In genomic region chr11:12206529-12206928, GRCh38 we compare ENCODE assay signal across 13 cellular contexts.
DNase-seq lines count a peak whose midpoint lies in the region; ATAC-seq and TF ChIP-seq lines count a peak whose summit lies in the region.
"Had no signal": no experiment of that assay in that cellular context is flagged by ENCODE, and none has a peak within 500 bp of the region (broad histone marks: within the 10 kb centered on the region; RNA-seq: fewer than 3 reads in every experiment).

No MANE protein-coding gene starts in this region.

- no peak for ATAC-seq in activated naive CD4-positive, alpha-beta T cell treated with anti-CD3 and anti-CD28 coated beads, Interleukin-2, amount 50 U/mL, for 72 hours
- no peak for ATAC-seq in RWPE2 (ENCODE audit: low read depth)

- peaks cover 0 to 14% of the 10 kb centered on the region in 2 donors for H3K9me3 Mint-ChIP-seq in activated naive CD4-positive, alpha-beta T cell treated with anti-CD3 and anti-CD28 coated beads, Interleukin-2, amount 50 U/mL, for 72 hours

- no peaks in the 10 kb centered on the region for H3K9me3 ChIP-seq in RWPE2 (ENCODE audit: severe bottlenecking)
- H3K9me3 ChIP-seq in esophagus muscularis mucosa, result no peaks in the 10 kb centered on the region
- H3K9me3 ChIP-seq in stomach smooth muscle (ENCODE audit: control insufficient read depth in 2 of 2, low read length in 2 of 2), result no peaks in the 10 kb centered on the region

- H3K4me1 ChIP-seq in RWPE2 (ENCODE audit: insufficient read depth, poor library complexity, severe bottlenecking) (no peaks in the 10 kb centered on the region), esophagus muscularis mucosa (peaks cover 7 to 28% (median 25%) of the 10 kb centered on the region in 4 donors), stomach smooth muscle (ENCODE audit: control insufficient read depth, insufficient read depth, low read length) (peaks cover 31% of the 10 kb centered on the region)

- WGBS in esophagus muscularis mucosa, result 76% methylated on average over 3 of the region's 3 CpGs
- WGBS in lower leg skin, 2 donors, result 75 to 87% methylated on average over 3 of the region's 3 CpGs

- TF ChIP-seq CTCF in RWPE2 (IDR thresholded peaks at IDR 0.05; ENCODE audit: poor library complexity, severe bottlenecking) (no peak), esophagus muscularis mucosa (IDR thresholded peaks at IDR 0.05) (no peak), lower leg skin (IDR thresholded peaks at IDR 0.05) (no peak)

- H3K27me3 ChIP-seq in RWPE2 (ENCODE audit: insufficient read depth, poor library complexity, severe bottlenecking), result no peaks in the 10 kb centered on the region
- no peaks in the 10 kb centered on the region for H3K27me3 ChIP-seq in esophagus muscularis mucosa
- no peaks in the 10 kb centered on the region for H3K27me3 ChIP-seq in stomach smooth muscle (ENCODE audit: control insufficient read depth in 1 of 2, insufficient read depth in 2 of 2, low read length in 2 of 2)

- H3K9ac ChIP-seq in stomach smooth muscle (ENCODE audit: low read length in 2 of 2), result no peak overlapping the region

- H3K36me3 Mint-ChIP-seq in activated naive CD4-positive, alpha-beta T cell treated with anti-CD3 and anti-CD28 coated beads, Interleukin-2, amount 50 U/mL, for 72 hours, result peaks cover 66 to 84% of the 10 kb centered on the region in 2 donors

- peaks cover 100% of the 10 kb centered on the region for H3K36me3 ChIP-seq in RWPE2 (ENCODE audit: low read depth)
- H3K36me3 ChIP-seq in esophagus muscularis mucosa, result peaks cover 0 to 61% (median 43%) of the 10 kb centered on the region in 4 donors
- H3K36me3 ChIP-seq in stomach smooth muscle (ENCODE audit: control insufficient read depth in 2 of 2, insufficient read depth in 2 of 2, low read length in 2 of 2), result peaks cover 38 to 50% of the 10 kb centered on the region in 2 donors

- no peak for TF ChIP-seq POLR2A in esophagus muscularis mucosa (IDR thresholded peaks at IDR 0.05; ENCODE audit: low read depth)
- TF ChIP-seq POLR2A in lower leg skin (IDR thresholded peaks at IDR 0.05), result no peak

- no peak for TF ChIP-seq EP300 in esophagus muscularis mucosa (IDR thresholded peaks at IDR 0.05)

- intact Hi-C loops in esophagus muscularis mucosa (cut with DNase I), result no loop called here
- intact Hi-C loops in lower leg skin (cut with DNase I; ENCODE audit: low total_unique reads), result no loop called here

- no peak overlapping the region for H3K4me3 ChIP-seq in RWPE2 (ENCODE audit: severe bottlenecking)
- H3K4me3 ChIP-seq in esophagus muscularis mucosa, result no peak overlapping the region
- H3K4me3 ChIP-seq in stomach smooth muscle (ENCODE audit: low read length in 2 of 2), result no peak overlapping the region
- no peak overlapping the region for H3K4me3 ChIP-seq in lower leg skin (ENCODE audit: low read depth, poor library complexity, severe bottlenecking)

- H3K27ac Mint-ChIP-seq in activated naive CD4-positive, alpha-beta T cell treated with anti-CD3 and anti-CD28 coated beads, Interleukin-2, amount 50 U/mL, for 72 hours, result peak overlapping the region; percentile 79 to 89

- DNase-seq in activated naive CD4-positive, alpha-beta T cell treated with anti-CD3 and anti-CD28 coated beads, Interleukin-2, amount 50 U/mL, for 72 hours (ENCODE audit: low spot score in 2 of 2), result no peak
- DNase-seq in activated naive CD4-positive, alpha-beta T cell treated with anti-CD3 and anti-CD28 coated beads, Interleukin-2, amount 50 U/mL, for 16 hours, result no peak
- DNase-seq in RWPE2 (ENCODE audit: low spot score) (no peak), esophagus muscularis mucosa (ENCODE audit: extremely low spot score) (no peak), nucleus accumbens (lab: John Stamatoyannopoulos, UW) (no peak), amniotic stem cell (lab: John Stamatoyannopoulos, UW) (no peak), lower leg skin (ENCODE audit: low spot score in 2 of 2) (no peak)
- DNase-seq: activated CD8-positive, alpha-beta memory T cell treated with anti-CD3 and anti-CD28 coated beads for 24 hours; DND-41; effector CD4-positive, alpha-beta T cell; head of caudate nucleus; midbrain had no signal

- H3K27ac ChIP-seq in RWPE2 (ENCODE audit: poor library complexity, severe bottlenecking) (peak overlapping the region; percentile 22), esophagus muscularis mucosa (replicated peaks in 1 of 4) (peak overlapping the region in 3 of 4 donors; percentile 4 to 83 (median 34)), stomach smooth muscle (ENCODE audit: low read length) (peak overlapping the region; percentile 31)
